Comparison of ENCODE assay signal across 23 cellular contexts in the genomic region with DNA sequence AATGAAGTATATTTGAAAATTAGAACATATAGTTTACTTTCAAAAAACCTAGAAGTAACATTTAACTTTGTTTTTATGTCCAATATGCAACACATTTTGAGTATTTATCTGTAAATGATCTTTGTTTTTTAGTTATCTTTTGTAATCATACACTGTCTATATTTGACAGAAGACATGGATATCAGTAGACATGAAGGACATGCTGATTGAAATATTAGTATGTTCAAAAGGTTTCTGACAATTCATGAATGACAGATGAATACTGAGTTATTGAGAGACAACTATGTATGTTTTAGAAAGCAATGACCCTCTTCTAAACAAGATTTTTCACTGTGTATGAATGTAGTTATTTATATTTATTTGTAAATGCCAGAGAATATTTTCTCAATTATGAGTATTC.
"Had no signal": no experiment of that assay in that cellular context is flagged by ENCODE, and none has a peak within 500 bp of the region (broad histone marks: within the 10 kb centered on the region; RNA-seq: fewer than 3 reads in every experiment).

No MANE protein-coding gene starts in this region.

- H3K36me3 ChIP-seq: colonic mucosa, esophagus muscularis mucosa, esophagus squamous epithelium, gastrocnemius medialis, gastroesophageal sphincter, heart left ventricle, heart right ventricle had no signal

- H3K27ac ChIP-seq: colonic mucosa, coronary artery, dorsolateral prefrontal cortex, epithelial cell of prostate, esophagus muscularis mucosa, esophagus squamous epithelium, foreskin keratinocyte, gastrocnemius medialis, gastroesophageal sphincter, heart left ventricle, heart right ventricle had no signal

- H3K4me1 ChIP-seq: colonic mucosa, esophagus muscularis mucosa, esophagus squamous epithelium, foreskin keratinocyte, gastrocnemius medialis, gastroesophageal sphincter, heart left ventricle, heart right ventricle had no signal

- H3K4me3 ChIP-seq: colonic mucosa, coronary artery, dorsolateral prefrontal cortex, esophagus muscularis mucosa, esophagus squamous epithelium, gastrocnemius medialis, gastroesophageal sphincter, heart left ventricle, heart right ventricle had no signal

- DNase-seq: colonic mucosa; cortex of kidney; dermis blood vessel endothelial cell; dorsolateral prefrontal cortex; effector CD4-positive, alpha-beta T cell; effector CD8-positive, alpha-beta T cell; effector memory CD4-positive, alpha-beta T cell; effector memory CD8-positive, alpha-beta T cell; endodermal cell; erythroblast; esophagus squamous epithelium; foreskin fibroblast; foreskin keratinocyte; foreskin melanocyte; gastrocnemius medialis; glutamatergic neuron; head of caudate nucleus; heart left ventricle; heart right ventricle had no signal

- H3K9me3 ChIP-seq: colonic mucosa, esophagus muscularis mucosa, esophagus squamous epithelium, gastrocnemius medialis, gastroesophageal sphincter had no signal

- H3K27me3 ChIP-seq: colonic mucosa, esophagus muscularis mucosa, esophagus squamous epithelium, foreskin keratinocyte, gastrocnemius medialis, gastroesophageal sphincter, heart left ventricle had no signal
